Comparison of ENCODE assay signal across 1 cellular context in the genomic region with DNA sequence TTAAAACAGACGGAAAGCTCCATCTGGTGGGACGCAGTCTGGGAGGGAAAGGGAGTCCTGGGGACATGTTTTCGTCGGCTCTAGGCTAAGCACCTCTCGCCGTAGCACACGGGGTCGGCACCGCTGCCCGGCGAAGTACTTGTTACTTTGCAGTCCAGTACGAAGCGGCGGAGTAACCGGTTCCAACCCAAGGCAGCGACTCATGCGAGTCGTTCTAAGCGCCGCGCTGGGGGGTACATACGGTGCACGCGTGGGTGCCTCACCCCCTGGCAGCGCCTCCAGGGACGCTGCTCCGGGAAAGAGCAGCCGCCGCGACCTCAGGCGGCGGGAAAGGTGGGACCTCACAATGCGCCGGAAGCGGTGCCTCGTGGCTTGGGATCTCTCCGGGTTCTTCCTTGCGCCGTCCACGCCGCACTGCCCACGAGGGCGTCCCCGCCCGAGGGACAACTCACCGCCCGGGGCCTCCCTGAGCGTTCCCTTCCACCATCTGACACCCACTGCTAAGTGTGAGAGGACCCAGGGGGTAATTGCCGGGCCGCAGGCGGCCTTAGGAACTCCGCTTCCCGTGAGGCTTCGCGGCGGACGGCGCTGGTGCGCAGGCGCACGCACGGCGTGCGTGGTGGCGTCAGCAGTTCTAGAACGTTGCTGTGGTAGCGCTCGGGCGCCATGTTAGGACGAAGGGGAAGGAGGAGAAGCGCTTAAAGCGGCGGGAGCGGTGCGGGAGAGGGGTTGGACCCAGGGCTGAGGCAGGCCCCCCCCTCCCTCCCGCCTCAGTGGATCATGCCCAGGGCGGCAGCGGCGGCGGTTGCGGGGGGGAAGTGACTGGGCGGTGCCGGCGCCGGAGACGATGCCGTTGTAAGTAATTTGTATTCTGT.
A peak's percentile ranks its signal among the peaks of the same experiment; 100 is the strongest.
TF ChIP-seq lines count a peak whose summit lies in the region.

Gene PAPOLA (plus strand): TSS at position 637 of the 875 bp plus-strand sequence. CDS start 211 bp downstream, at position 848.

TF ChIP-seq in HepG2, 621 proteins besides CTCF, POLR2A, EP300 and RAD21 (continued from another document and continues in another):
- TF ChIP-seq, protein P1, sequence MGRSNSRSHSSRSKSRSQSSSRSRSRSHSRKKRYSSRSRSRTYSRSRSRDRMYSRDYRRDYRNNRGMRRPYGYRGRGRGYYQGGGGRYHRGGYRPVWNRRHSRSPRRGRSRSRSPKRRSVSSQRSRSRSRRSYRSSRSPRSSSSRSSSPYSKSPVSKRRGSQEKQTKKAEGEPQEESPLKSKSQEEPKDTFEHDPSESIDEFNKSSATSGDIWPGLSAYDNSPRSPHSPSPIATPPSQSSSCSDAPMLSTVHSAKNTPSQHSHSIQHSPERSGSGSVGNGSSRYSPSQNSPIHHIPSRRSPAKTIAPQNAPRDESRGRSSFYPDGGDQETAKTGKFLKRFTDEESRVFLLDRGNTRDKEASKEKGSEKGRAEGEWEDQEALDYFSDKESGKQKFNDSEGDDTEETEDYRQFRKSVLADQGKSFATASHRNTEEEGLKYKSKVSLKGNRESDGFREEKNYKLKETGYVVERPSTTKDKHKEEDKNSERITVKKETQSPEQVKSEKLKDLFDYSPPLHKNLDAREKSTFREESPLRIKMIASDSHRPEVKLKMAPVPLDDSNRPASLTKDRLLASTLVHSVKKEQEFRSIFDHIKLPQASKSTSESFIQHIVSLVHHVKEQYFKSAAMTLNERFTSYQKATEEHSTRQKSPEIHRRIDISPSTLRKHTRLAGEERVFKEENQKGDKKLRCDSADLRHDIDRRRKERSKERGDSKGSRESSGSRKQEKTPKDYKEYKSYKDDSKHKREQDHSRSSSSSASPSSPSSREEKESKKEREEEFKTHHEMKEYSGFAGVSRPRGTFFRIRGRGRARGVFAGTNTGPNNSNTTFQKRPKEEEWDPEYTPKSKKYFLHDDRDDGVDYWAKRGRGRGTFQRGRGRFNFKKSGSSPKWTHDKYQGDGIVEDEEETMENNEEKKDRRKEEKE (IDR thresholded peaks at IDR 0.05) = no peak
- TF ChIP-seq GMEB1 (CRISPR knock-in tag; IDR thresholded peaks at IDR 0.05; ENCODE audit: borderline replicate concordance) (peak; percentile 100), ZNF207 (IDR thresholded peaks at IDR 0.05; ENCODE audit: borderline replicate concordance) (no peak), ZNF891 (CRISPR knock-in tag; IDR thresholded peaks at IDR 0.05) (peak; percentile 96), SALL2 (CRISPR knock-in tag; IDR thresholded peaks at IDR 0.05) (no peak), SRY (CRISPR knock-in tag; IDR thresholded peaks at IDR 0.05) (peak; percentile 75), ESRRA (CRISPR knock-in tag; IDR thresholded peaks at IDR 0.05; ENCODE audit: low read depth) (peak; percentile 20; the same call in 1 of the 2 replicates), PAX8 (CRISPR knock-in tag; IDR thresholded peaks at IDR 0.05; ENCODE audit: borderline replicate concordance) (no peak), ATF3 (CRISPR knock-in tag; IDR thresholded peaks at IDR 0.05) (0 out of 2 replicates have a peak, but pooled peaks have one; percentile 36), HOXA7 (CRISPR knock-in tag; IDR thresholded peaks at IDR 0.05) (no peak), KLF11 (CRISPR knock-in tag; IDR thresholded peaks at IDR 0.05) (peak; percentile 91; the same call in 1 of the 2 replicates), EEA1 (CRISPR knock-in tag; IDR thresholded peaks at IDR 0.05; ENCODE audit: borderline replicate concordance) (no peak), ZNF7 (CRISPR knock-in tag; IDR thresholded peaks at IDR 0.05) (no peak), MTA1 (CRISPR knock-in tag; IDR thresholded peaks at IDR 0.05; ENCODE audit: borderline replicate concordance) (peak; percentile 70; the same call in 1 of the 2 replicates), ZMYM2 (CRISPR knock-in tag; IDR thresholded peaks at IDR 0.05) (peak; percentile 58; the same call in 1 of the 2 replicates), THAP11 (CRISPR knock-in tag; IDR thresholded peaks at IDR 0.05) (peak; percentile 97), NR2F6 (IDR thresholded peaks at IDR 0.05) (no peak), NR2F6 (CRISPR knock-in tag; IDR thresholded peaks at IDR 0.05) (peak; percentile 17; the same call in 1 of the 2 replicates), RARG (CRISPR knock-in tag; IDR thresholded peaks at IDR 0.05; ENCODE audit: low read depth) (no peak), IRX3 (CRISPR knock-in tag; IDR thresholded peaks at IDR 0.05; ENCODE audit: borderline replicate concordance, low read depth) (no peak), HMGXB4 (CRISPR knock-in tag; IDR thresholded peaks at IDR 0.05; ENCODE audit: borderline replicate concordance in 1 of 2, low read depth in 1 of 2) (peak in 1 of 2 experiments; percentile 88; a peak in 3 of 4 replicates), CC2D1A (CRISPR knock-in tag; IDR thresholded peaks at IDR 0.05) (no peak), ZNF510 (CRISPR knock-in tag; IDR thresholded peaks at IDR 0.05; ENCODE audit: low read depth) (no peak), SOX5 (CRISPR knock-in tag; IDR thresholded peaks at IDR 0.05; ENCODE audit: borderline replicate concordance) (peak; percentile 10; the same call in 1 of the 2 replicates), SPEN (CRISPR knock-in tag; IDR thresholded peaks at IDR 0.05; ENCODE audit: low read depth) (peak; percentile 84), ZNF660 (CRISPR knock-in tag; IDR thresholded peaks at IDR 0.05; ENCODE audit: borderline replicate concordance, low read depth) (no peak), DNMT3B (CRISPR knock-in tag; conservative IDR thresholded peaks at IDR 0.05) (no peak), ZNF780A (CRISPR knock-in tag; IDR thresholded peaks at IDR 0.05) (0 out of 2 replicates have a peak, but pooled peaks have one; percentile 49), FIP1L1 (IDR thresholded peaks at IDR 0.05; ENCODE audit: borderline replicate concordance, insufficient read depth, low read depth, low read length) (no peak), NFE2L2 (IDR thresholded peaks at IDR 0.05; ENCODE audit: low read length) (no peak), RNF2 (conservative IDR thresholded peaks at IDR 0.05; ENCODE audit: low read depth) (peak; percentile 98), ELF1 (CRISPR knock-in tag; IDR thresholded peaks at IDR 0.05) (peak; percentile 70), FOXO1 (CRISPR knock-in tag; IDR thresholded peaks at IDR 0.05) (peak; percentile 11; the same call in 1 of the 2 replicates), ZNF24 (IDR thresholded peaks at IDR 0.05) (no peak), ZNF724P (CRISPR knock-in tag; IDR thresholded peaks at IDR 0.05; ENCODE audit: borderline replicate concordance) (0 out of 2 replicates have a peak, but pooled peaks have one; percentile 58), ZNF446 (CRISPR knock-in tag; IDR thresholded peaks at IDR 0.05) (no peak), ZNF232 (CRISPR knock-in tag; IDR thresholded peaks at IDR 0.05; ENCODE audit: borderline replicate concordance) (peak; percentile 69; the same call in 1 of the 2 replicates), ZIK1 (CRISPR knock-in tag; IDR thresholded peaks at IDR 0.05; ENCODE audit: borderline replicate concordance, low read depth) (no peak), GFI1 (CRISPR knock-in tag; IDR thresholded peaks at IDR 0.05; ENCODE audit: borderline replicate concordance) (0 out of 2 replicates have a peak, but pooled peaks have one; percentile 75), ZNF646 (CRISPR knock-in tag; IDR thresholded peaks at IDR 0.05) (no peak), NONO (IDR thresholded peaks at IDR 0.05) (no peak), NONO (CRISPR knock-in tag; conservative IDR thresholded peaks at IDR 0.05) (peak; percentile 77; the same call in 1 of the 2 replicates), MZF1 (CRISPR knock-in tag; IDR thresholded peaks at IDR 0.05; ENCODE audit: borderline replicate concordance) (0 out of 2 replicates have a peak, but pooled peaks have one; percentile 27)
- TF ChIP-seq, protein P2, sequence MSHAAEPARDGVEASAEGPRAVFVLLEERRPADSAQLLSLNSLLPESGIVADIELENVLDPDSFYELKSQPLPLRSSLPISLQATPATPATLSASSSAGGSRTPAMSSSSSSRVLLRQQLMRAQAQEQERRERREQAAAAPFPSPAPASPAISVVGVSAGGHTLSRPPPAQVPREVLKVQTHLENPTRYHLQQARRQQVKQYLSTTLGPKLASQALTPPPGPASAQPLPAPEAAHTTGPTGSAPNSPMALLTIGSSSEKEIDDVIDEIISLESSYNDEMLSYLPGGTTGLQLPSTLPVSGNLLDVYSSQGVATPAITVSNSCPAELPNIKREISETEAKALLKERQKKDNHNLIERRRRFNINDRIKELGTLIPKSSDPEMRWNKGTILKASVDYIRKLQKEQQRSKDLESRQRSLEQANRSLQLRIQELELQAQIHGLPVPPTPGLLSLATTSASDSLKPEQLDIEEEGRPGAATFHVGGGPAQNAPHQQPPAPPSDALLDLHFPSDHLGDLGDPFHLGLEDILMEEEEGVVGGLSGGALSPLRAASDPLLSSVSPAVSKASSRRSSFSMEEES (CRISPR knock-in tag; IDR thresholded peaks at IDR 0.05) = no peak
- TF ChIP-seq, protein P3, sequence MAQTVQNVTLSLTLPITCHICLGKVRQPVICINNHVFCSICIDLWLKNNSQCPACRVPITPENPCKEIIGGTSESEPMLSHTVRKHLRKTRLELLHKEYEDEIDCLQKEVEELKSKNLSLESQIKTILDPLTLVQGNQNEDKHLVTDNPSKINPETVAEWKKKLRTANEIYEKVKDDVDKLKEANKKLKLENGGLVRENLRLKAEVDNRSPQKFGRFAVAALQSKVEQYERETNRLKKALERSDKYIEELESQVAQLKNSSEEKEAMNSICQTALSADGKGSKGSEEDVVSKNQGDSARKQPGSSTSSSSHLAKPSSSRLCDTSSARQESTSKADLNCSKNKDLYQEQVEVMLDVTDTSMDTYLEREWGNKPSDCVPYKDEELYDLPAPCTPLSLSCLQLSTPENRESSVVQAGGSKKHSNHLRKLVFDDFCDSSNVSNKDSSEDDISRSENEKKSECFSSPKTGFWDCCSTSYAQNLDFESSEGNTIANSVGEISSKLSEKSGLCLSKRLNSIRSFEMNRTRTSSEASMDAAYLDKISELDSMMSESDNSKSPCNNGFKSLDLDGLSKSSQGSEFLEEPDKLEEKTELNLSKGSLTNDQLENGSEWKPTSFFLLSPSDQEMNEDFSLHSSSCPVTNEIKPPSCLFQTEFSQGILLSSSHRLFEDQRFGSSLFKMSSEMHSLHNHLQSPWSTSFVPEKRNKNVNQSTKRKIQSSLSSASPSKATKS (CRISPR knock-in tag; IDR thresholded peaks at IDR 0.05) = peak; percentile 82; the same call in 1 of the 2 replicates
